ENCODE assay signal across 8 cellular contexts in genomic region chr1:154982897-154983648, GRCh38. TPM values are rescaled to one million over a fixed set of nuclear protein-coding genes. Genes with fewer than 3 reads are reported as not detected.
A peak's percentile ranks its signal among the peaks of the same experiment; 100 is the strongest.
DNase-seq lines count a peak whose midpoint lies in the region; ATAC-seq and TF ChIP-seq lines count a peak whose summit lies in the region.

FLAD1 (plus strand) TSS chr1:154983344; CDS start chr1:154983695, 351 bp downstream.

- H3K4me1 ChIP-seq in vagina = peaks cover 24% of the 10 kb centered on the region

- intact Hi-C loops in vagina (cut with DNase I) = no loop called here

- peak within 1 kb of the TSS; percentile 66 for H3K27ac ChIP-seq in vagina

- TF ChIP-seq CTCF in astrocyte of the cerebellum (IDR thresholded peaks at IDR 0.05; ENCODE audit: low read depth, low read length, missing control alignments) (no peak), vagina (IDR thresholded peaks at IDR 0.05) (no peak)

- H3K9me3 ChIP-seq in vagina = no peaks in the 10 kb centered on the region

- DNase-seq in NCI-H2029 treated with DMSO at 0.1 percent for 48 hours (lab: John Stamatoyannopoulos, UW) (peak; percentile 98), T-helper 22 cell (ENCODE audit: low read depth) (peak; percentile 96), astrocyte of the cerebellum (ENCODE audit: low read depth) (peak; percentile 100), hepatic stellate cell (ENCODE audit: low spot score) (peak; percentile 100), putamen (ENCODE audit: low spot score) (peak; percentile 99), vagina (ENCODE audit: extremely low spot score in 2 of 2) (peak in 1 of 2 donors; percentile 99)

- no peak for TF ChIP-seq POLR2A in vagina (IDR thresholded peaks at IDR 0.05)

- peak; percentile 99 for ATAC-seq in GM18511 (IDR thresholded peaks at IDR 0.05; ENCODE audit: unreplicated experiment)
- peak; percentile 96 for ATAC-seq in HG03025 (IDR thresholded peaks at IDR 0.05; ENCODE audit: low FRiP score, unreplicated experiment)

- H3K4me3 ChIP-seq in astrocyte of the cerebellum (ENCODE audit: low read depth, low read length) (peak within 1 kb of the TSS; percentile 76), vagina (peak within 1 kb of the TSS; percentile 56 to 76)

- no peaks in the 10 kb centered on the region for H3K27me3 ChIP-seq in vagina

- in situ Hi-C loops in astrocyte of the cerebellum (cut with HindIII; ENCODE audit: low sequenced_read_pairs) = no loop called here

- peaks cover 0 to 2% of the 10 kb centered on the region in 2 donors for H3K36me3 ChIP-seq in vagina

RNA-seq across cellular contexts. Expression of gene FLAD1, which starts in this region (rescaled TPM):
- 20.6 TPM for total RNA-seq in vagina
